In the genomic region with DNA sequence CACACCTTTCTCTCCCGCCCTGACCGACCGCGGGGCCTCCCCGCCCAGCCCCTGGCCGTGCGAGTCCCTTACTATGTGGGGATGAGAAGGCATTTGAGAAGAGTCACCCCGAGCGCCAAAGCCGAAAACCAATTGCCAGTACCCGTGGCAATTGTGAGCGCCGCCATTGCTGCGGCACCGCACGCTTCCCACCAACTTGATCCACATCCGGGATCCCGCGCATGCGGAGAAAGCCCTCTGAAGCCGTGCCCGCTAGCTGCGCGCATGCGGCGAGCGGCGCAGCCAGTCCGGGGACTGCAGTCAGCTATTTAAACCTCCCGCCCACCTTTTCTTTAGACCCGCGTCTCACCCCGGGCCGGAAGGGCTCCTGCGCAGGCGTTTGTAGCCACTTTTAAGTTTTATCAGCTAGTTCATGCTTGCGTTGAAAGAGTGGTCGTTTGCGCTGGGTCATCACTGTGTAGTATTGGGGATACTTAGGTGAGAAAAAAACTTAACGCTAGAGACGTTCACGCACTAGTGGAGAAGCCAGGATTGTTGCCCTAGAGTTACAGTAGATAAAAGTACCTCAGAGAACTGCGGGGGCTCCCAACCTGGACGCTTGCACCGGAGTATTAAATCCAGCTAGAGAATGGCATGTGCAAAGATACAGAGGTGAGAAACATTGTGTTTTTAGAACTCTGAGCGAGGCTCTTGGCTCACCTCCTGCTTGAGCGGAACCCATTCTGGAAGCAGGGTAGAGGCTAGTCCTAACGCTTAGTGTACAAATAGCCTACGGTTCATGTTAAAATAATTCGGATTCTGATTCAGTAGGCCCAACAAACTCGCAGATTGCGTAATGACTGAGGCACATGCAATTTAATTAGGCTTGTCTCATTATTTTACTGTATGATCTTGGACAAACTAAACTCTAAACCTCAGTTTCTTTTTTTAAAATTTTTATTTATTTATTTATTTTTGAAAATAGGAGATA, we compare ENCODE assay signal across 8 cellular contexts.
DNase-seq lines count a peak whose midpoint lies in the region; ATAC-seq and TF ChIP-seq lines count a peak whose summit lies in the region.

A gene (minus strand): TSS at position 205 of the 970 bp plus-strand sequence. CDS start 38 bp downstream, at position 167.

- H3K4me3 ChIP-seq in AG09309 (ENCODE audit: control insufficient read depth, low read depth, low read length) = peak within 1 kb of the TSS; percentile 85

- DNase-seq in AG09309 (ENCODE audit: low read depth) (peak; percentile 79), NCI-H446 (lab: John Stamatoyannopoulos, UW) (peak; percentile 95 to 98), cerebellar cortex (ENCODE audit: low spot score) (peak; percentile 96), islet precursor cell (peak; percentile 98)
- peak; percentile 93 to 96 for DNase-seq in stimulated activated CD4-positive, alpha-beta T cell treated with anti-CD3 and anti-CD28 coated beads, Interleukin-15, amount 100 ng/mL, for 1 hour (ENCODE audit: low read depth in 1 of 2, low spot score in 1 of 2)

- ATAC-seq in GM19025 (IDR thresholded peaks at IDR 0.05; ENCODE audit: low read depth, unreplicated experiment) (peak; percentile 88), HG03342 (IDR thresholded peaks at IDR 0.05; ENCODE audit: unreplicated experiment) (peak; percentile 94)
- ATAC-seq in activated CD4-positive, CD25-positive, alpha-beta regulatory T cell treated with anti-CD3 and anti-CD28 coated beads, Interleukin-2, amount 50 U/mL, for 24 hours = peak; percentile 94

- no peak for TF ChIP-seq CTCF in AG09309 (IDR thresholded peaks at IDR 0.05; ENCODE audit: control insufficient read depth, insufficient read depth, low read depth, low read length, missing control alignments)

Comparison
In these comparisons a context has a peak if more than half of its experiments do, and no peak if none do; other contexts are left out.
1. Peak in every context shown above with its lines: DNase-seq, ATAC-seq and H3K4me3 ChIP-seq.